ENCODE assay signal across 15 cellular contexts in genomic region chr3:13115616-13115910, GRCh38. TPM values are rescaled to one million over a fixed set of nuclear protein-coding genes. Genes with fewer than 3 reads are reported as not detected.
A peak's percentile ranks its signal among the peaks of the same experiment; 100 is the strongest.
DNase-seq lines count a peak whose midpoint lies in the region; ATAC-seq and TF ChIP-seq lines count a peak whose summit lies in the region.
"Had no signal": no experiment of that assay in that cellular context is flagged by ENCODE, and none has a peak within 500 bp of the region (broad histone marks: within the 10 kb centered on the region; RNA-seq: fewer than 3 reads in every experiment).

No MANE protein-coding gene starts in this region.

- H3K4me3 ChIP-seq in right atrium auricular region, result no peak overlapping the region
- H3K4me3 ChIP-seq in Peyer's patch, result no peak overlapping the region
- H3K4me3 ChIP-seq in lower lobe of right lung, result no peak overlapping the region
- H3K4me3 ChIP-seq in spleen, result no peak overlapping the region
- H3K4me3 ChIP-seq: K562 had no signal

- DNase-seq in Right ventricle myocardium inferior (ENCODE audit: missing footprints) (peak; percentile 9), right atrium auricular region (ENCODE audit: low spot score) (no peak), Peyer's patch (peak in 2 of 3 donors; percentile 24 to 31), lower lobe of right lung (peak; percentile 28), spleen (peak; percentile 47), RKO (ENCODE audit: low spot score) (no peak)
- no peak for DNase-seq in activated CD8-positive, alpha-beta T cell treated with anti-CD3 and anti-CD28 coated beads, Interleukin-2, amount 10 ng/mL, durations not matched to agents 7 days and 5 days
- DNase-seq: DMS79; NCI-H1105 treated with DMSO at 0.1 percent for 48 hours; NCI-H1694; NCI-H2081 treated with DMSO at 0.1 percent for 48 hours; NCI-H446 treated with DMSO at 0.1 percent for 48 hours; NK-92 treated with Interleukin-12 subunit alpha and Interleukin-12 subunit beta, amount 100 ng/mL, for 24 hours had no signal

- H3K36me3 Mint-ChIP-seq in activated CD8-positive, alpha-beta T cell treated with anti-CD3 and anti-CD28 coated beads, Interleukin-2, amount 10 ng/mL, durations not matched to agents 7 days and 5 days (ENCODE audit: low read depth), result no peaks in the 10 kb centered on the region

- no peak overlapping the region for H3K27ac Mint-ChIP-seq in activated CD8-positive, alpha-beta T cell treated with anti-CD3 and anti-CD28 coated beads, Interleukin-2, amount 10 ng/mL, durations not matched to agents 7 days and 5 days

- 76 to 94% (median 93%) methylated on average over 3 to 6 of the region's 6 CpGs for WGBS in spleen, 5 donors

- POLR2A ChIA-PET in activated CD8-positive, alpha-beta T cell treated with anti-CD3 and anti-CD28 coated beads, Interleukin-2, amount 10 ng/mL, durations not matched to agents 7 days and 5 days (lab: Charles Lee), result no interaction called here

- no peak overlapping the region for H3K4me3 Mint-ChIP-seq in activated CD8-positive, alpha-beta T cell treated with anti-CD3 and anti-CD28 coated beads, Interleukin-2, amount 10 ng/mL, durations not matched to agents 7 days and 5 days

- no peaks in the 10 kb centered on the region for H3K36me3 ChIP-seq in right atrium auricular region
- no peaks in the 10 kb centered on the region for H3K36me3 ChIP-seq in Peyer's patch
- H3K36me3 ChIP-seq in lower lobe of right lung, result no peaks in the 10 kb centered on the region
- H3K36me3 ChIP-seq in spleen, result no peaks in the 10 kb centered on the region

- H3K9me3 Mint-ChIP-seq in activated CD8-positive, alpha-beta T cell treated with anti-CD3 and anti-CD28 coated beads, Interleukin-2, amount 10 ng/mL, durations not matched to agents 7 days and 5 days (ENCODE audit: insufficient read depth), result no peaks in the 10 kb centered on the region

- TF ChIP-seq CTCF in right atrium auricular region (IDR thresholded peaks at IDR 0.05), result no peak
- TF ChIP-seq CTCF in Peyer's patch (IDR thresholded peaks at IDR 0.05), result no peak
- TF ChIP-seq CTCF in lower lobe of right lung (IDR thresholded peaks at IDR 0.05), result no peak
- TF ChIP-seq CTCF in spleen (IDR thresholded peaks at IDR 0.05 in 8 of 11, conservative IDR thresholded peaks at IDR 0.05 in 3 of 11), result no peak

- intact Hi-C loops in Right ventricle myocardium inferior (cut with DNase I) (no loop called here), lower lobe of right lung (cut with DNase I) (no loop called here), spleen (cut with DNase I; ENCODE audit: low total_unique reads) (no loop called here)

- H3K27me3 Mint-ChIP-seq in activated CD8-positive, alpha-beta T cell treated with anti-CD3 and anti-CD28 coated beads, Interleukin-2, amount 10 ng/mL, durations not matched to agents 7 days and 5 days (ENCODE audit: low read depth), result peaks cover 2% of the 10 kb centered on the region

- H3K27ac ChIP-seq in right atrium auricular region (no peak overlapping the region), Peyer's patch (no peak overlapping the region), lower lobe of right lung (no peak overlapping the region), spleen (no peak overlapping the region)

- ATAC-seq in Right ventricle myocardium inferior (no peak), lower lobe of right lung (no peak), GM19397 (IDR thresholded peaks at IDR 0.05; ENCODE audit: unreplicated experiment) (no peak)
- ATAC-seq in activated CD8-positive, alpha-beta T cell treated with anti-CD3 and anti-CD28 coated beads, Interleukin-2, amount 10 ng/mL, durations not matched to agents 7 days and 5 days, result no peak
- ATAC-seq: K562 had no signal

- peaks cover 0 to 9% of the 10 kb centered on the region in 2 donors for H3K4me1 ChIP-seq in right atrium auricular region
- peaks cover 0 to 21% (median 5%) of the 10 kb centered on the region in 4 donors for H3K4me1 ChIP-seq in Peyer's patch
- H3K4me1 ChIP-seq in lower lobe of right lung, result peaks cover 15% of the 10 kb centered on the region
- peaks cover 6 to 37% (median 18%) of the 10 kb centered on the region in 6 donors for H3K4me1 ChIP-seq in spleen

- CTCF ChIA-PET in activated CD8-positive, alpha-beta T cell treated with anti-CD3 and anti-CD28 coated beads, Interleukin-2, amount 10 ng/mL, durations not matched to agents 7 days and 5 days (lab: Charles Lee), result no interaction called here

- H3K9me3 ChIP-seq in right atrium auricular region (no peaks in the 10 kb centered on the region), Peyer's patch (no peaks in the 10 kb centered on the region), lower lobe of right lung (no peaks in the 10 kb centered on the region), spleen (no peaks in the 10 kb centered on the region)

- TF ChIP-seq POLR2A in Peyer's patch (IDR thresholded peaks at IDR 0.05) (no peak), spleen (IDR thresholded peaks at IDR 0.05) (no peak)

- peaks cover 5% of the 10 kb centered on the region for H3K4me1 Mint-ChIP-seq in activated CD8-positive, alpha-beta T cell treated with anti-CD3 and anti-CD28 coated beads, Interleukin-2, amount 10 ng/mL, durations not matched to agents 7 days and 5 days (ENCODE audit: low read depth)

- H3K27me3 ChIP-seq in right atrium auricular region (no peaks in the 10 kb centered on the region), Peyer's patch (no peaks in the 10 kb centered on the region), lower lobe of right lung (ENCODE audit: low read depth) (peaks cover 14% of the 10 kb centered on the region), spleen (replicated peaks in 1 of 7) (peaks cover 0 to 6% (median 0%) of the 10 kb centered on the region in 7 donors)

RNA-seq across cellular contexts. Expression of gene IQSEC1, which starts 42.3 kb away (rescaled TPM):
- 81.2 TPM for total RNA-seq in Right ventricle myocardium inferior
- total RNA-seq in right atrium auricular region, result 10 to 100 TPM; 57.5 to 63.9 TPM
- total RNA-seq in Peyer's patch, result 10 to 100 TPM; 13.7 to 59.4 (median 35.5) TPM
- 82.3 TPM for total RNA-seq in lower lobe of right lung
- total RNA-seq in spleen, result 100 to 1,000 TPM; 107 to 170 (median 123) TPM
- 10 to 100 TPM; 23.0 to 39.1 (median 38.7) TPM for polyA plus RNA-seq in spleen
- total RNA-seq in activated CD8-positive, alpha-beta T cell treated with anti-CD3 and anti-CD28 coated beads, Interleukin-2, amount 10 ng/mL, durations not matched to agents 7 days and 5 days, result 10 to 100 TPM; 47.8 to 53.8 TPM

Comparison
In these comparisons a context has a peak if more than half of its experiments do, and no peak if none do; other contexts are left out.
1. DNase-seq: peak in Right ventricle myocardium inferior (single experiment), Peyer's patch (2 of 3), lower lobe of right lung (single experiment) and spleen (single experiment); none in right atrium auricular region (single experiment), activated CD8-positive, alpha-beta T cell treated with anti-CD3 and anti-CD28 coated beads, Interleukin-2, amount 10 ng/mL, durations not matched to agents 7 days and 5 days (single experiment) and RKO (single experiment).